Comparison of ENCODE assay signal across 1 cellular context in genomic region chr1:232538943-232539302, GRCh38.
TF ChIP-seq lines count a peak whose summit lies in the region.

No MANE protein-coding gene starts in this region.

TF ChIP-seq in GM23338, 12 proteins besides CTCF, POLR2A, EP300 and RAD21 (continued from another document):
- no peak for TF ChIP-seq ETS1 (IDR thresholded peaks at IDR 0.05)
- TF ChIP-seq EZH2phosphoT487 (IDR thresholded peaks at IDR 0.05; ENCODE audit: unreplicated experiment) = no peak
- TF ChIP-seq, protein P1, sequence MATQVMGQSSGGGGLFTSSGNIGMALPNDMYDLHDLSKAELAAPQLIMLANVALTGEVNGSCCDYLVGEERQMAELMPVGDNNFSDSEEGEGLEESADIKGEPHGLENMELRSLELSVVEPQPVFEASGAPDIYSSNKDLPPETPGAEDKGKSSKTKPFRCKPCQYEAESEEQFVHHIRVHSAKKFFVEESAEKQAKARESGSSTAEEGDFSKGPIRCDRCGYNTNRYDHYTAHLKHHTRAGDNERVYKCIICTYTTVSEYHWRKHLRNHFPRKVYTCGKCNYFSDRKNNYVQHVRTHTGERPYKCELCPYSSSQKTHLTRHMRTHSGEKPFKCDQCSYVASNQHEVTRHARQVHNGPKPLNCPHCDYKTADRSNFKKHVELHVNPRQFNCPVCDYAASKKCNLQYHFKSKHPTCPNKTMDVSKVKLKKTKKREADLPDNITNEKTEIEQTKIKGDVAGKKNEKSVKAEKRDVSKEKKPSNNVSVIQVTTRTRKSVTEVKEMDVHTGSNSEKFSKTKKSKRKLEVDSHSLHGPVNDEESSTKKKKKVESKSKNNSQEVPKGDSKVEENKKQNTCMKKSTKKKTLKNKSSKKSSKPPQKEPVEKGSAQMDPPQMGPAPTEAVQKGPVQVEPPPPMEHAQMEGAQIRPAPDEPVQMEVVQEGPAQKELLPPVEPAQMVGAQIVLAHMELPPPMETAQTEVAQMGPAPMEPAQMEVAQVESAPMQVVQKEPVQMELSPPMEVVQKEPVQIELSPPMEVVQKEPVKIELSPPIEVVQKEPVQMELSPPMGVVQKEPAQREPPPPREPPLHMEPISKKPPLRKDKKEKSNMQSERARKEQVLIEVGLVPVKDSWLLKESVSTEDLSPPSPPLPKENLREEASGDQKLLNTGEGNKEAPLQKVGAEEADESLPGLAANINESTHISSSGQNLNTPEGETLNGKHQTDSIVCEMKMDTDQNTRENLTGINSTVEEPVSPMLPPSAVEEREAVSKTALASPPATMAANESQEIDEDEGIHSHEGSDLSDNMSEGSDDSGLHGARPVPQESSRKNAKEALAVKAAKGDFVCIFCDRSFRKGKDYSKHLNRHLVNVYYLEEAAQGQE (IDR thresholded peaks at IDR 0.05; ENCODE audit: unreplicated experiment) = no peak
- TF ChIP-seq ZNF114 (CRISPR knock-in tag; IDR thresholded peaks at IDR 0.05) = no peak
- no peak for TF ChIP-seq EZH2 (IDR thresholded peaks at IDR 0.05; ENCODE audit: low read depth, unreplicated experiment)
- no peak for TF ChIP-seq STAT1 (IDR thresholded peaks at IDR 0.05; ENCODE audit: unreplicated experiment)
- no peak for TF ChIP-seq ZNF462 (CRISPR knock-in tag; IDR thresholded peaks at IDR 0.05)
- no peak for TF ChIP-seq ZNF331 (CRISPR knock-in tag; IDR thresholded peaks at IDR 0.05; ENCODE audit: low read depth)
- no peak for TF ChIP-seq CREB1 (CRISPR knock-in tag; IDR thresholded peaks at IDR 0.05; ENCODE audit: low read depth)
